In the genomic region with DNA sequence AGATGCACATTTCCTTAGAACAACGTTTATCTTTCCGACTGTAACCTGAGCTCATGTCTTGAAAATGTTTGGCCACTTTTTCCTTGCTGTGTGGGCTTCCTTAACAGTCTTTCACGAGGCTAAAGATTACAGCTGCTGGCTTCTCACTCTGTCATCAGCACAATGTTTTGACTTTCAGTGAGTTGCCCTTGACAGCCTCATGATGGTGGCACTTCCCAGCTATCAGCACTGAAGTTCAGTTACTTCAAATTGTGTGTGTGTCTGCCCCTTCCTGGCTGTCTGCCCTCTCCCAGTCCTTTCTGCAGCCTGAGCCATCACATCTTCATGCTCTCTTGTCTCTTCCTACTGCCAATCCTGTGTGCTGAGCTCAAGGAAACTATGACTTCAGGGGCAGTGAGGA, we compare ENCODE assay signal across 35 cellular contexts.
DNase-seq lines count a peak whose midpoint lies in the region; ATAC-seq and TF ChIP-seq lines count a peak whose summit lies in the region.
"Had no signal": no experiment of that assay in that cellular context is flagged by ENCODE, and none has a peak within 500 bp of the region (broad histone marks: within the 10 kb centered on the region; RNA-seq: fewer than 3 reads in every experiment).

No MANE protein-coding gene starts in this region.

- no peak overlapping the region for H3K9ac ChIP-seq in H9 (ENCODE audit: extremely low read depth, insufficient read length, low read length)
- no peak overlapping the region for H3K9ac ChIP-seq in neural cell (ENCODE audit: low read length)
- H3K9ac ChIP-seq in mammary epithelial cell (ENCODE audit: insufficient read depth, low read length), result no peak overlapping the region
- H3K9ac ChIP-seq: BLaER1; BLaER1 treated with 17β-estradiol and CSF1 and Interleukin-3, amounts not matched to agents 10 nM and 100 nM had no signal

- H3K9me2 ChIP-seq in neural cell (ENCODE audit: insufficient read depth, low read length), result no peaks in the 10 kb centered on the region

- no peak overlapping the region for H3K27ac Mint-ChIP-seq in H9
- H3K27ac Mint-ChIP-seq: B cell; CD14-positive monocyte; CD4-positive, alpha-beta memory T cell; CD4-positive, alpha-beta T cell; CD4-positive, CD25-positive, alpha-beta regulatory T cell; CD8-positive, alpha-beta memory T cell; CD8-positive, alpha-beta T cell had no signal

- no peak overlapping the region for H2BK12ac ChIP-seq in H9 (ENCODE audit: insufficient read length, low read depth, low read length)

- no peaks in the 10 kb centered on the region for H3K9me3 ChIP-seq in left ventricle myocardium inferior (replicated peaks)
- no peaks in the 10 kb centered on the region for H3K9me3 ChIP-seq in right atrium auricular region
- no peaks in the 10 kb centered on the region for H3K9me3 ChIP-seq in H9 (ENCODE audit: control insufficient read depth, low read depth, low read length)
- no peaks in the 10 kb centered on the region for H3K9me3 ChIP-seq in neural cell (ENCODE audit: low read length)
- H3K9me3 ChIP-seq in mammary epithelial cell (replicated peaks; ENCODE audit: insufficient read depth, low read length), result peaks cover 2% of the 10 kb centered on the region
- H3K9me3 ChIP-seq: A549; BE2C; BLaER1; BLaER1 treated with 17β-estradiol and CSF1 and Interleukin-3, amounts not matched to agents 10 nM and 100 nM; Caco-2 had no signal

- H2BK5ac ChIP-seq in H9 (ENCODE audit: insufficient read length, low read length), result no peak overlapping the region

- H3K4me1 Mint-ChIP-seq in H9, result peaks cover 6 to 7% of the 10 kb centered on the region in 2 experiments; a peak in 3 of 4 replicates
- H3K4me1 Mint-ChIP-seq: B cell; CD14-positive monocyte; CD4-positive, alpha-beta memory T cell; CD4-positive, CD25-positive, alpha-beta regulatory T cell; CD8-positive, alpha-beta memory T cell had no signal

- no peak for TF ChIP-seq RAD21 in neural cell (conservative IDR thresholded peaks at IDR 0.05)

- H3K9me3 Mint-ChIP-seq in H9, result peaks cover 0 to 2% of the 10 kb centered on the region in 2 experiments; a peak in 1 of 5 replicates
- H3K9me3 Mint-ChIP-seq: CD4-positive, alpha-beta memory T cell; CD4-positive, alpha-beta T cell; CD8-positive, alpha-beta T cell had no signal

- no peak overlapping the region for H2AFZ ChIP-seq in H9 (ENCODE audit: low read length)
- no peak overlapping the region for H2AFZ ChIP-seq in neural cell (ENCODE audit: low read depth, low read length)
- H2AFZ ChIP-seq in mammary epithelial cell (ENCODE audit: low read depth, low read length), result no peak overlapping the region

- H3K36me3 Mint-ChIP-seq in H9 (ENCODE audit: insufficient read depth in 1 of 3, low read depth in 3 of 3), result no peaks in the 10 kb centered on the region
- H3K36me3 Mint-ChIP-seq: CD14-positive monocyte; CD4-positive, alpha-beta memory T cell; CD4-positive, CD25-positive, alpha-beta regulatory T cell; CD8-positive, alpha-beta memory T cell; CD8-positive, alpha-beta T cell had no signal

- TF ChIP-seq CTCF in left ventricle myocardium inferior (IDR thresholded peaks at IDR 0.05; ENCODE audit: borderline replicate concordance), result no peak
- no peak for TF ChIP-seq CTCF in right atrium auricular region (IDR thresholded peaks at IDR 0.05)
- no peak for TF ChIP-seq CTCF in H9 (conservative IDR thresholded peaks at IDR 0.05)
- TF ChIP-seq CTCF in neural cell (IDR thresholded peaks at IDR 0.05; ENCODE audit: poor library complexity, severe bottlenecking), result no peak
- no peak for TF ChIP-seq CTCF in mammary epithelial cell (conservative IDR thresholded peaks at IDR 0.05 in 1 of 2, IDR thresholded peaks at IDR 0.05 in 1 of 2; ENCODE audit: extremely low read depth in 1 of 2, insufficient read depth in 1 of 2, low read depth in 1 of 2, low read length in 2 of 2)

- peaks cover 5% of the 10 kb centered on the region for H3K27me3 Mint-ChIP-seq in H9 (ENCODE audit: low read depth)
- H3K27me3 Mint-ChIP-seq: B cell; CD4-positive, alpha-beta memory T cell; CD4-positive, alpha-beta T cell; CD4-positive, CD25-positive, alpha-beta regulatory T cell had no signal

- dilution Hi-C loops in mammary epithelial cell (cut with HindIII; ENCODE audit: low sequenced_read_pairs), result no loop called here

- H3K18ac ChIP-seq in H9 (ENCODE audit: insufficient read length, low read depth, low read length), result no peak overlapping the region

- H3K4me1 ChIP-seq in left ventricle myocardium inferior (no peaks in the 10 kb centered on the region), right atrium auricular region (no peaks in the 10 kb centered on the region), H9 (ENCODE audit: insufficient read depth, low read length) (no peaks in the 10 kb centered on the region; the same call in 1 of the 2 replicates), mammary epithelial cell (ENCODE audit: insufficient read depth, low read length) (no peaks in the 10 kb centered on the region)
- H3K4me1 ChIP-seq: A549; BE2C; BLaER1; BLaER1 treated with 17β-estradiol and CSF1 and Interleukin-3, amounts not matched to agents 10 nM and 100 nM; Caco-2 had no signal

- H3K79me2 ChIP-seq in H9 (ENCODE audit: insufficient read depth, low read length) (no peaks in the 10 kb centered on the region), neural cell (replicated peaks; ENCODE audit: insufficient read depth, low read length) (no peaks in the 10 kb centered on the region), mammary epithelial cell (ENCODE audit: insufficient read depth, low read length) (no peaks in the 10 kb centered on the region)

- intact Hi-C loops in Right ventricle myocardium superior (cut with DNase I), result no loop called here
- intact Hi-C loops in left ventricle myocardium inferior (cut with micrococcal nuclease), result no loop called here
- intact Hi-C loops in left ventricle myocardium superior (cut with micrococcal nuclease), result no loop called here
- intact Hi-C loops in mammary epithelial cell (cut with micrococcal nuclease), result no loop called here

- no peak overlapping the region for H2BK120ac ChIP-seq in H9 (ENCODE audit: low read depth, low read length, poor library complexity, severe bottlenecking)

- H3K27ac ChIP-seq in left ventricle myocardium inferior (replicated peaks) (no peak overlapping the region), right atrium auricular region (no peak overlapping the region), H9 (ENCODE audit: insufficient read length, low read depth, low read length) (no peak overlapping the region), neural cell (ENCODE audit: low read length) (no peak overlapping the region), mammary epithelial cell (ENCODE audit: insufficient read depth, low read depth, low read length) (no peak overlapping the region)
- H3K27ac ChIP-seq: 22Rv1; A549; BLaER1; BLaER1 treated with 17β-estradiol and CSF1 and Interleukin-3, amounts not matched to agents 10 nM and 100 nM; C4-2B had no signal

- no peak overlapping the region for H3K4me3 Mint-ChIP-seq in H9
- H3K4me3 Mint-ChIP-seq: B cell; CD14-positive monocyte; CD4-positive, alpha-beta memory T cell; CD4-positive, alpha-beta T cell; CD4-positive, CD25-positive, alpha-beta regulatory T cell; CD8-positive, alpha-beta memory T cell; CD8-positive, alpha-beta T cell had no signal

- TF ChIP-seq EP300 in neural cell (conservative IDR thresholded peaks at IDR 0.05; ENCODE audit: poor library complexity, severe bottlenecking), result peak; percentile 27

- WGBS in H9 (ENCODE audit: extremely low coverage, insufficient read length, low lambda C conversion rate), result no CpG with 5 or more reads among the region's 3 CpGs
- WGBS in mammary epithelial cell (ENCODE audit: low coverage, missing lambda C conversion rate), result 73% methylated on average over 3 of the region's 3 CpGs

- H3K4me3 ChIP-seq in left ventricle myocardium inferior (no peak overlapping the region), right atrium auricular region (no peak overlapping the region), neural cell (ENCODE audit: low read length) (no peak overlapping the region), mammary epithelial cell (replicated peaks in 1 of 3; ENCODE audit: insufficient read depth in 1 of 3, low read depth in 2 of 3, low read length in 3 of 3) (no peak overlapping the region)
- H3K4me3 ChIP-seq: A549; BLaER1; BLaER1 treated with 17β-estradiol and CSF1 and Interleukin-3, amounts not matched to agents 10 nM and 100 nM had no signal

- H3K4me2 ChIP-seq in H9 (ENCODE audit: insufficient read depth, insufficient read length, low read length), result no peak overlapping the region
- H3K4me2 ChIP-seq in neural cell (ENCODE audit: low read length), result no peak overlapping the region
- no peak overlapping the region for H3K4me2 ChIP-seq in mammary epithelial cell (ENCODE audit: insufficient read depth, low read depth, low read length)
- H3K4me2 ChIP-seq: A549; BLaER1; BLaER1 treated with 17β-estradiol and CSF1 and Interleukin-3, amounts not matched to agents 10 nM and 100 nM had no signal

- peaks cover 27% of the 10 kb centered on the region for H3K27me3 ChIP-seq in left ventricle myocardium inferior (ENCODE audit: low read depth)
- no peaks in the 10 kb centered on the region for H3K27me3 ChIP-seq in right atrium auricular region
- H3K27me3 ChIP-seq in H9 (ENCODE audit: insufficient read depth, low read length), result no peaks in the 10 kb centered on the region; the same call in 1 of the 2 replicates
- no peaks in the 10 kb centered on the region for H3K27me3 ChIP-seq in neural cell (ENCODE audit: insufficient read depth, low read depth, low read length)
- H3K27me3 ChIP-seq in mammary epithelial cell (ENCODE audit: insufficient read depth, low read length), result no peaks in the 10 kb centered on the region
- H3K27me3 ChIP-seq: BE2C; BLaER1; BLaER1 treated with 17β-estradiol and CSF1 and Interleukin-3, amounts not matched to agents 10 nM and 100 nM had no signal

- no peak overlapping the region for H3K4ac ChIP-seq in H9 (ENCODE audit: low read depth, low read length)

- no peaks in the 10 kb centered on the region for H3K36me3 ChIP-seq in left ventricle myocardium inferior
- no peaks in the 10 kb centered on the region for H3K36me3 ChIP-seq in right atrium auricular region
- no peaks in the 10 kb centered on the region for H3K36me3 ChIP-seq in neural cell (ENCODE audit: insufficient read depth, low read length)
- no peaks in the 10 kb centered on the region for H3K36me3 ChIP-seq in mammary epithelial cell (ENCODE audit: insufficient read depth, low read length)
- H3K36me3 ChIP-seq: BE2C; BLaER1; BLaER1 treated with 17β-estradiol and CSF1 and Interleukin-3, amounts not matched to agents 10 nM and 100 nM had no signal

- no peaks in the 10 kb centered on the region for H3K79me1 ChIP-seq in H9 (ENCODE audit: insufficient read depth, low read depth, low read length, poor library complexity, severe bottlenecking)

- no peak overlapping the region for H4K91ac ChIP-seq in H9 (ENCODE audit: insufficient read length, low read depth, low read length)

- ATAC-seq in Right ventricle myocardium superior (ENCODE audit: poor library complexity), result peak; percentile 68
- ATAC-seq in left ventricle myocardium superior, result peak; percentile 73
- ATAC-seq: A549; CD8-positive, alpha-beta T cell had no signal

- no peak overlapping the region for H2BK20ac ChIP-seq in H9 (ENCODE audit: low read depth, low read length, poor library complexity, severe bottlenecking)

- H3T11ph ChIP-seq in H9 (ENCODE audit: low read length), result no peak overlapping the region

- H4K20me1 ChIP-seq in H9 (ENCODE audit: control insufficient read depth, insufficient read depth, insufficient read length) (no peaks in the 10 kb centered on the region), neural cell (ENCODE audit: insufficient read depth) (no peaks in the 10 kb centered on the region), mammary epithelial cell (ENCODE audit: insufficient read depth, low read length) (no peaks in the 10 kb centered on the region)
- H4K20me1 ChIP-seq: BLaER1; BLaER1 treated with 17β-estradiol and CSF1 and Interleukin-3, amounts not matched to agents 10 nM and 100 nM had no signal

- H2AK5ac ChIP-seq in H9 (ENCODE audit: insufficient read length, low read length), result no peak overlapping the region

- peak overlapping the region; percentile 58 for H3K14ac ChIP-seq in H9 (ENCODE audit: insufficient read depth, low read length)

- in situ Hi-C loops in mammary epithelial cell (cut with MboI; ENCODE audit: low sequenced_read_pairs in 2 of 2), result no loop called here

- H3K23me2 ChIP-seq in H9 (ENCODE audit: insufficient read length, low read depth, low read length, poor library complexity, severe bottlenecking), result no peaks in the 10 kb centered on the region

- no peak overlapping the region for H4K8ac ChIP-seq in H9 (replicated peaks; ENCODE audit: insufficient read length, low read depth, low read length)

- no peaks in the 10 kb centered on the region for H3F3A ChIP-seq in neural cell (ENCODE audit: insufficient read depth, low read length, poor library complexity, severe bottlenecking)

- no peak for DNase-seq in Right ventricle myocardium superior
- no peak for DNase-seq in left ventricle myocardium inferior
- DNase-seq in left ventricle myocardium superior, result no peak
- no peak for DNase-seq in right atrium auricular region (ENCODE audit: low spot score)
- DNase-seq in H9, result no peak
- no peak for DNase-seq in effector CD8-positive, alpha-beta T cell (lab: John Stamatoyannopoulos, UW)
- DNase-seq in mammary epithelial cell, result no peak
- DNase-seq: 8988T; ACHN; AML-193; BE2C; C1 segment of cervical spinal cord; Caco-2; Calu3; CD4-positive, alpha-beta memory T cell; CD4-positive, alpha-beta T cell; CD4-positive, CD25-positive, alpha-beta regulatory T cell; CD8-positive, alpha-beta memory T cell; CD8-positive, alpha-beta T cell; COR-L47; DMS 273 treated with DMSO at 0.1 percent for 48 hours; DMS153; DMS53; DMS79; DMS79 treated with DMSO at 0.1 percent for 48 hours; DND-41; EL had no signal

- BruUV-seq in mammary epithelial cell (replicated peaks; lab: Mats Ljungman, UMichigan), result no TSS peak

- H4K5ac ChIP-seq in H9 (ENCODE audit: insufficient read length, low read depth, low read length), result no peak overlapping the region

- H3K23ac ChIP-seq in H9 (ENCODE audit: insufficient read length, low read depth, low read length), result no peak overlapping the region

- H2BK15ac ChIP-seq in H9 (ENCODE audit: low read depth, low read length), result no peak overlapping the region

- no peak overlapping the region for H3K56ac ChIP-seq in H9 (ENCODE audit: insufficient read length, low read depth, low read length)

- CTCF ChIA-PET in mammary epithelial cell (lab: Charles Lee; ENCODE audit: low non-redundant PET), result no interaction called here
